ENCODE assay signal across 33 cellular contexts in the genomic region with DNA sequence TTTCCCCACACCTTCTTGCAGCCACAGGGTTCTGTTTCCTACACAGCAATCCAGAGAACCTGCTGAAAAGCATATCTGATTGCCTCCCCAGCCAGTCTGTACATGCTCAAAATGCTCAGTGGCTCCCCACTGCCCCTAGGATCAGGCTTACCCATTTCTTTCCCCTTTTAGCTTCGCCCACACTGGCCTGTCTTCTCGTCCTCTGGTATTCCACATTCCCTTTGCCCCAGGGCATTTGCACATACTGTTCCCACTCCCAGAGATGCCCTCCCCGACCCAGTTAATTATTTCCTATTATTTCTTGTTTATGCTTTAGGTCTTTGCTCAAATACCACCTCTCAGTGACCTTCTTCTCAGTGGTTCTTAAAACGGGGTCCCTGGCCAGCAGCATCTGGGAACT. TPM values are rescaled to one million over a fixed set of nuclear protein-coding genes. Genes with fewer than 3 reads are reported as not detected.
"Had no signal": no experiment of that assay in that cellular context is flagged by ENCODE, and none has a peak within 500 bp of the region (broad histone marks: within the 10 kb centered on the region; RNA-seq: fewer than 3 reads in every experiment).

No MANE protein-coding gene starts in this region.

- H3K36me3 Mint-ChIP-seq: activated CD8-positive, alpha-beta memory T cell treated with anti-CD3 and anti-CD28 coated beads, Interleukin-2, amount 10 ng/mL, durations not matched to agents 7 days and 5 days; activated naive CD4-positive, alpha-beta T cell treated with anti-CD3 and anti-CD28 coated beads, Interleukin-2, amount 50 U/mL, for 24 hours had no signal

- H3K27ac ChIP-seq: brain microvascular endothelial cell, Peyer's patch, WERI-Rb-1 had no signal

- DNase-seq: activated CD4-positive, alpha-beta memory T cell treated with anti-CD3 and anti-CD28 coated beads, Interleukin-2, amount 10 ng/mL, durations not matched to agents 7 days and 5 days; activated CD4-positive, alpha-beta T cell treated with anti-CD3 and anti-CD28 coated beads for 1 hour; activated CD4-positive, alpha-beta T cell treated with anti-CD3 and anti-CD28 coated beads for 48 hours; activated CD4-positive, CD25-positive, alpha-beta regulatory T cell; activated CD8-positive, alpha-beta memory T cell treated with anti-CD3 and anti-CD28 coated beads for 24 hours; activated CD8-positive, alpha-beta memory T cell treated with anti-CD3 and anti-CD28 coated beads, Interleukin-2, amount 10 ng/mL, durations not matched to agents 7 days and 5 days; activated CD8-positive, alpha-beta memory T cell treated with anti-CD3 and anti-CD28 coated beads, Interleukin-2, amount 50 U/mL, for 48 hours; activated effector memory CD4-positive, alpha-beta T cell treated with Interleukin-2 at 50 U/mL for 16 hours; activated T-cell treated with anti-CD3 and anti-CD28 coated beads, Interleukin-2, amount 50 U/mL, for 48 hours; brain microvascular endothelial cell; central memory CD4-positive, alpha-beta T cell; Kasumi-1; KG1; NCI-H1048; NCI-H1105 treated with DMSO at 0.1 percent for 48 hours; NCI-H1436; NCI-H1930; NCI-H2081 treated with DMSO at 0.1 percent for 48 hours; NCI-H226; NCI-H748 treated with DMSO at 0.1 percent for 48 hours; NK-92 treated with Interleukin-12 subunit alpha and Interleukin-12 subunit beta, amount 100 ng/mL, for 24 hours; PC-3; Peyer's patch; RPMI8226; SW 1271; T-helper 1 cell; T-helper 2 cell; T-helper 9 cell; WERI-Rb-1 had no signal

- H3K9me3 ChIP-seq: MG63, Peyer's patch had no signal

- H3K36me3 ChIP-seq: brain microvascular endothelial cell, MG63, Peyer's patch, WERI-Rb-1 had no signal

- H3K4me3 Mint-ChIP-seq: activated CD4-positive, alpha-beta memory T cell treated with anti-CD3 and anti-CD28 coated beads, Interleukin-2, amount 10 ng/mL, durations not matched to agents 7 days and 5 days; activated CD8-positive, alpha-beta memory T cell treated with anti-CD3 and anti-CD28 coated beads, Interleukin-2, amount 10 ng/mL, durations not matched to agents 7 days and 5 days; activated naive CD4-positive, alpha-beta T cell treated with anti-CD3 and anti-CD28 coated beads, Interleukin-2, amount 50 U/mL, for 24 hours had no signal

- H3K27me3 ChIP-seq: brain microvascular endothelial cell, MG63, Peyer's patch had no signal

- H3K27me3 Mint-ChIP-seq: activated naive CD4-positive, alpha-beta T cell treated with anti-CD3 and anti-CD28 coated beads, Interleukin-2, amount 50 U/mL, for 24 hours had no signal

- H3K4me1 Mint-ChIP-seq: activated CD4-positive, alpha-beta memory T cell treated with anti-CD3 and anti-CD28 coated beads, Interleukin-2, amount 10 ng/mL, durations not matched to agents 7 days and 5 days; activated CD8-positive, alpha-beta memory T cell treated with anti-CD3 and anti-CD28 coated beads, Interleukin-2, amount 10 ng/mL, durations not matched to agents 7 days and 5 days; activated naive CD4-positive, alpha-beta T cell treated with anti-CD3 and anti-CD28 coated beads, Interleukin-2, amount 50 U/mL, for 24 hours had no signal

- H3K4me3 ChIP-seq: MG63, Peyer's patch had no signal

- H3K27ac Mint-ChIP-seq: activated CD4-positive, alpha-beta memory T cell treated with anti-CD3 and anti-CD28 coated beads, Interleukin-2, amount 10 ng/mL, durations not matched to agents 7 days and 5 days; activated CD8-positive, alpha-beta memory T cell treated with anti-CD3 and anti-CD28 coated beads, Interleukin-2, amount 10 ng/mL, durations not matched to agents 7 days and 5 days; activated naive CD4-positive, alpha-beta T cell treated with anti-CD3 and anti-CD28 coated beads, Interleukin-2, amount 50 U/mL, for 24 hours had no signal

- H3K4me1 ChIP-seq: Peyer's patch had no signal

- ATAC-seq: activated CD8-positive, alpha-beta memory T cell treated with anti-CD3 and anti-CD28 coated beads, Interleukin-2, amount 10 ng/mL, durations not matched to agents 7 days and 5 days; PC-3 had no signal

- H3K9me3 Mint-ChIP-seq: activated CD4-positive, alpha-beta memory T cell treated with anti-CD3 and anti-CD28 coated beads, Interleukin-2, amount 10 ng/mL, durations not matched to agents 7 days and 5 days; activated naive CD4-positive, alpha-beta T cell treated with anti-CD3 and anti-CD28 coated beads, Interleukin-2, amount 50 U/mL, for 24 hours had no signal

RNA-seq across cellular contexts. Expression of a gene that starts 10.1 kb away (rescaled TPM):
- total RNA-seq: activated CD4-positive, alpha-beta memory T cell treated with anti-CD3 and anti-CD28 coated beads, Interleukin-2, amount 10 ng/mL, durations not matched to agents 7 days and 5 days; activated CD8-positive, alpha-beta memory T cell treated with anti-CD3 and anti-CD28 coated beads, Interleukin-2, amount 10 ng/mL, durations not matched to agents 7 days and 5 days; NCI-H460; PC-3; Peyer's patch; Right ventricle myocardium inferior had no signal

RNA-seq across cellular contexts. Expression of a gene that starts 10.3 kb away (rescaled TPM):
- total RNA-seq: activated CD4-positive, alpha-beta memory T cell treated with anti-CD3 and anti-CD28 coated beads, Interleukin-2, amount 10 ng/mL, durations not matched to agents 7 days and 5 days; activated CD8-positive, alpha-beta memory T cell treated with anti-CD3 and anti-CD28 coated beads, Interleukin-2, amount 10 ng/mL, durations not matched to agents 7 days and 5 days; Peyer's patch; Right ventricle myocardium inferior had no signal
